Comparison of ENCODE assay signal across 9 cellular contexts in genomic region chr1:192703283-192704206, GRCh38.
A peak's percentile ranks its signal among the peaks of the same experiment; 100 is the strongest.
DNase-seq lines count a peak whose midpoint lies in the region; ATAC-seq and TF ChIP-seq lines count a peak whose summit lies in the region.
"Had no signal": no experiment of that assay in that cellular context is flagged by ENCODE, and none has a peak within 500 bp of the region (broad histone marks: within the 10 kb centered on the region; RNA-seq: fewer than 3 reads in every experiment).

No MANE protein-coding gene starts in this region.

- ATAC-seq in GM21723 (IDR thresholded peaks at IDR 0.05; ENCODE audit: unreplicated experiment): peak; percentile 91
- peak; percentile 92 for ATAC-seq in HG03280 (IDR thresholded peaks at IDR 0.05; ENCODE audit: unreplicated experiment)
- peak; percentile 83 for ATAC-seq in stimulated activated effector memory CD8-positive, alpha-beta T cell treated with anti-CD3 and anti-CD28 coated beads, Interleukin-12 subunit alpha, Interleukin-12 subunit beta, amount 100 ng/mL, for 72 hours
- no peak for ATAC-seq in left lung

- no peaks in the 10 kb centered on the region for H3K9me3 Mint-ChIP-seq in activated T-cell treated with anti-CD3 and anti-CD28 coated beads, Interleukin-2, amount 50 U/mL, for 24 hours
- no peaks in the 10 kb centered on the region for H3K9me3 Mint-ChIP-seq in stimulated activated effector memory CD8-positive, alpha-beta T cell treated with anti-CD3 and anti-CD28 coated beads, Interleukin-12 subunit alpha, Interleukin-12 subunit beta, amount 100 ng/mL, for 72 hours
- no peaks in the 10 kb centered on the region for H3K9me3 Mint-ChIP-seq in osteocyte (ENCODE audit: unreplicated experiment)

- peaks cover 17% of the 10 kb centered on the region for H3K4me1 Mint-ChIP-seq in activated T-cell treated with anti-CD3 and anti-CD28 coated beads, Interleukin-2, amount 50 U/mL, for 24 hours (ENCODE audit: low read depth)
- peaks cover 4% of the 10 kb centered on the region for H3K4me1 Mint-ChIP-seq in stimulated activated effector memory CD8-positive, alpha-beta T cell treated with anti-CD3 and anti-CD28 coated beads, Interleukin-12 subunit alpha, Interleukin-12 subunit beta, amount 100 ng/mL, for 72 hours
- H3K4me1 Mint-ChIP-seq in osteocyte (ENCODE audit: unreplicated experiment): peaks cover 23% of the 10 kb centered on the region

- H3K4me3 ChIP-seq in left lung: no peak overlapping the region

- H3K27ac ChIP-seq in left lung: no peak overlapping the region

- peaks cover 4 to 23% of the 10 kb centered on the region in 2 donors for H3K4me1 ChIP-seq in left lung

- no peak overlapping the region for H3K4me3 Mint-ChIP-seq in activated T-cell treated with anti-CD3 and anti-CD28 coated beads, Interleukin-2, amount 50 U/mL, for 24 hours
- H3K4me3 Mint-ChIP-seq in stimulated activated effector memory CD8-positive, alpha-beta T cell treated with anti-CD3 and anti-CD28 coated beads, Interleukin-12 subunit alpha, Interleukin-12 subunit beta, amount 100 ng/mL, for 72 hours: peak overlapping the region; percentile 13
- no peak overlapping the region for H3K4me3 Mint-ChIP-seq in osteocyte (ENCODE audit: unreplicated experiment)

- peak overlapping the region; percentile 62 for H3K27ac Mint-ChIP-seq in activated T-cell treated with anti-CD3 and anti-CD28 coated beads, Interleukin-2, amount 50 U/mL, for 24 hours
- peak overlapping the region; percentile 27 for H3K27ac Mint-ChIP-seq in stimulated activated effector memory CD8-positive, alpha-beta T cell treated with anti-CD3 and anti-CD28 coated beads, Interleukin-12 subunit alpha, Interleukin-12 subunit beta, amount 100 ng/mL, for 72 hours
- no peak overlapping the region for H3K27ac Mint-ChIP-seq in osteocyte (ENCODE audit: unreplicated experiment)

- peaks cover 2% of the 10 kb centered on the region for H3K27me3 Mint-ChIP-seq in activated T-cell treated with anti-CD3 and anti-CD28 coated beads, Interleukin-2, amount 50 U/mL, for 24 hours
- H3K27me3 Mint-ChIP-seq in osteocyte (ENCODE audit: unreplicated experiment): no peaks in the 10 kb centered on the region

- H3K9me3 ChIP-seq in left lung: no peaks in the 10 kb centered on the region

- intact Hi-C loops in left lung (cut with DNase I): no loop called here

- H3K36me3 Mint-ChIP-seq in activated T-cell treated with anti-CD3 and anti-CD28 coated beads, Interleukin-2, amount 50 U/mL, for 24 hours (ENCODE audit: low read depth): no peaks in the 10 kb centered on the region
- no peaks in the 10 kb centered on the region for H3K36me3 Mint-ChIP-seq in stimulated activated effector memory CD8-positive, alpha-beta T cell treated with anti-CD3 and anti-CD28 coated beads, Interleukin-12 subunit alpha, Interleukin-12 subunit beta, amount 100 ng/mL, for 72 hours
- no peaks in the 10 kb centered on the region for H3K36me3 Mint-ChIP-seq in osteocyte (ENCODE audit: unreplicated experiment)

- DNase-seq in activated T-cell treated with anti-CD3 and anti-CD28 coated beads, Interleukin-2, amount 50 U/mL, for 24 hours: no peak
- no peak for DNase-seq in activated T-cell treated with anti-CD3 and anti-CD28 coated beads, Interleukin-2, amount 50 U/mL, for 1 hour
- DNase-seq in stimulated activated effector memory CD8-positive, alpha-beta T cell treated with anti-CD3 and anti-CD28 coated beads, Interleukin-12 subunit alpha, Interleukin-12 subunit beta, amount 100 ng/mL, for 72 hours (ENCODE audit: low spot score in 2 of 2): no peak
- DNase-seq in left lung (no peak), DMS153 treated with DMSO at 0.1 percent for 48 hours (lab: John Stamatoyannopoulos, UW; ENCODE audit: unreplicated experiment) (no peak), osteocyte (ENCODE audit: extremely low spot score, unreplicated experiment) (no peak)
- DNase-seq: KBM-7 had no signal

- H3K27me3 ChIP-seq in left lung: no peaks in the 10 kb centered on the region

- H3K36me3 ChIP-seq in left lung: no peaks in the 10 kb centered on the region

- TF ChIP-seq CTCF in left lung (IDR thresholded peaks at IDR 0.05) (no peak), osteocyte (IDR thresholded peaks at IDR 0.05) (no peak)
